27 cellular contexts compared by ENCODE assay signal in the genomic region with DNA sequence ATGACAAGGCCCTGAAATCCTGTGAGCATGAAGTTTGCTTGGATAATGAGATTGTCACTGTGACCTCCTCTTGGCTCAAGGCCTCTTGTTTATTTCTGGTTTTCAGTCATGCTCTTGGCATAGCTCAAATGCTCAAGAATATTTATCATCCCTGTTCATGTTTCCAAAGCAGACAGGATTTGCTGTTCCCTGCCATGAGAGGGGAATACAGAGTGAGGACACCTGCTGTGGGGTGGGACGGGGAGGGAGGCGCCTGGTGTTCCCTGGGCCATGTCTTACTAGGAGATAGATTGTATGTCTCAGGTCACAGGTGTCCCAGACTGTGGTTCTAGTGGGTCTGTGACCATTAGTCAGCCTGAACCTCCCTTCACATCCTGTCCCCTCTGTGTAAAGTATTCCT. TPM values are rescaled to one million over a fixed set of nuclear protein-coding genes. Genes with fewer than 3 reads are reported as not detected.
DNase-seq lines count a peak whose midpoint lies in the region; ATAC-seq and TF ChIP-seq lines count a peak whose summit lies in the region.
"Had no signal": no experiment of that assay in that cellular context is flagged by ENCODE, and none has a peak within 500 bp of the region (broad histone marks: within the 10 kb centered on the region; RNA-seq: fewer than 3 reads in every experiment).

No MANE protein-coding gene starts in this region.

- ATAC-seq in HG03521 (IDR thresholded peaks at IDR 0.05; ENCODE audit: unreplicated experiment) (no peak), GM18873 (IDR thresholded peaks at IDR 0.05; ENCODE audit: low FRiP score, unreplicated experiment) (no peak)
- ATAC-seq: A549, HCT116, T-cell had no signal

- CTCF ChIA-PET in Caco-2 (lab: Charles Lee): interaction anchor here (0.6 kb wide), 1 partner anchor 295 kb away, joined by 3 read pairs; a partner anchor contains a TSS

- no peaks in the 10 kb centered on the region for H3K9me3 Mint-ChIP-seq in Caco-2 (ENCODE audit: unreplicated experiment)
- H3K9me3 Mint-ChIP-seq: activated CD4-positive, alpha-beta memory T cell treated with anti-CD3 and anti-CD28 coated beads for 36 hours; activated naive CD4-positive, alpha-beta T cell treated with anti-CD3 and anti-CD28 coated beads, Interleukin-2, amount 10 ng/mL, durations not matched to agents 7 days and 5 days; T-cell had no signal

- H3K36me3 Mint-ChIP-seq in Caco-2 (ENCODE audit: insufficient read depth, unreplicated experiment): no peaks in the 10 kb centered on the region
- H3K36me3 Mint-ChIP-seq: activated CD4-positive, alpha-beta memory T cell treated with anti-CD3 and anti-CD28 coated beads for 36 hours; activated naive CD4-positive, alpha-beta T cell treated with anti-CD3 and anti-CD28 coated beads, Interleukin-2, amount 10 ng/mL, durations not matched to agents 7 days and 5 days; CD4-positive, CD25-positive, alpha-beta regulatory T cell; T-cell had no signal

- no peak overlapping the region for H3K27ac Mint-ChIP-seq in Caco-2 (ENCODE audit: unreplicated experiment)
- H3K27ac Mint-ChIP-seq: activated CD4-positive, alpha-beta memory T cell treated with anti-CD3 and anti-CD28 coated beads for 36 hours; activated naive CD4-positive, alpha-beta T cell treated with anti-CD3 and anti-CD28 coated beads, Interleukin-2, amount 10 ng/mL, durations not matched to agents 7 days and 5 days; CD4-positive, CD25-positive, alpha-beta regulatory T cell; T-cell had no signal

- H3K4me3 ChIP-seq in fibroblast of villous mesenchyme (ENCODE audit: low read depth, low read length): no peak overlapping the region
- H3K4me3 ChIP-seq in Caco-2 (ENCODE audit: low read depth, low read length): no peak overlapping the region
- H3K4me3 ChIP-seq: A549, ascending aorta, colonic mucosa, prostate gland, vagina had no signal

- intact Hi-C loops in Caco-2 (cut with micrococcal nuclease; ENCODE audit: unreplicated experiment): no loop called here

- no peaks in the 10 kb centered on the region for H3K27me3 ChIP-seq in Caco-2 (replicated peaks; ENCODE audit: control insufficient read depth, insufficient read depth, low read length)
- H3K27me3 ChIP-seq: ascending aorta, colonic mucosa, vagina had no signal

- no peak overlapping the region for H3K4me3 Mint-ChIP-seq in Caco-2 (ENCODE audit: unreplicated experiment)
- H3K4me3 Mint-ChIP-seq: activated CD4-positive, alpha-beta memory T cell treated with anti-CD3 and anti-CD28 coated beads for 36 hours; activated naive CD4-positive, alpha-beta T cell treated with anti-CD3 and anti-CD28 coated beads, Interleukin-2, amount 10 ng/mL, durations not matched to agents 7 days and 5 days; CD4-positive, CD25-positive, alpha-beta regulatory T cell; neural crest cell; T-cell had no signal

- no peaks in the 10 kb centered on the region for H3K36me3 ChIP-seq in Caco-2 (ENCODE audit: control insufficient read depth, insufficient read depth, low read length)
- H3K36me3 ChIP-seq: ascending aorta, colonic mucosa, prostate gland, vagina had no signal

- DNase-seq in AG08396 (ENCODE audit: low spot score): peak; percentile 21
- DNase-seq in NCI-H2029 (lab: John Stamatoyannopoulos, UW): peak; percentile 31
- DNase-seq in fibroblast of villous mesenchyme (ENCODE audit: low read depth): peak; percentile 5
- peak; percentile 97 for DNase-seq in myocyte (ENCODE audit: low read depth)
- no peak for DNase-seq in Caco-2
- DNase-seq in germinal center (ENCODE audit: low spot score): no peak
- DNase-seq: activated CD4-positive, alpha-beta memory T cell treated with anti-CD3 and anti-CD28 coated beads for 36 hours; activated naive CD4-positive, alpha-beta T cell treated with anti-CD3 and anti-CD28 coated beads, Interleukin-2, amount 10 ng/mL, durations not matched to agents 7 days and 5 days; CD4-positive, CD25-positive, alpha-beta regulatory T cell; colonic mucosa; DMS79; hypothalamus; kidney; midbrain; NCI-H1417 treated with DMSO at 0.1 percent for 48 hours; SHP77 treated with DMSO at 0.1 percent for 48 hours; substantia nigra; T-cell had no signal

- POLR2A ChIA-PET in Caco-2 (lab: Charles Lee): no interaction called here

- H3K27me3 Mint-ChIP-seq in Caco-2 (ENCODE audit: insufficient read depth, unreplicated experiment): no peaks in the 10 kb centered on the region
- H3K27me3 Mint-ChIP-seq: activated CD4-positive, alpha-beta memory T cell treated with anti-CD3 and anti-CD28 coated beads for 36 hours; activated naive CD4-positive, alpha-beta T cell treated with anti-CD3 and anti-CD28 coated beads, Interleukin-2, amount 10 ng/mL, durations not matched to agents 7 days and 5 days; CD4-positive, CD25-positive, alpha-beta regulatory T cell had no signal

- H3K4me1 Mint-ChIP-seq in Caco-2 (ENCODE audit: low read depth, unreplicated experiment): no peaks in the 10 kb centered on the region
- H3K4me1 Mint-ChIP-seq: activated naive CD4-positive, alpha-beta T cell treated with anti-CD3 and anti-CD28 coated beads, Interleukin-2, amount 10 ng/mL, durations not matched to agents 7 days and 5 days; CD4-positive, CD25-positive, alpha-beta regulatory T cell; neural crest cell; T-cell had no signal

- TF ChIP-seq CTCF in fibroblast of villous mesenchyme (IDR thresholded peaks at IDR 0.05; ENCODE audit: insufficient read depth, low read depth, low read length) (no peak), Caco-2 (IDR thresholded peaks at IDR 0.05; ENCODE audit: insufficient read depth in 1 of 2, low read depth in 1 of 2, low read length in 1 of 2, severe bottlenecking in 1 of 2, unreplicated experiment in 1 of 2) (no peak)

- no peaks in the 10 kb centered on the region; the same call in 1 of the 2 replicates for H3K9me3 ChIP-seq in Caco-2
- H3K9me3 ChIP-seq: A549, ascending aorta, colonic mucosa, prostate gland, vagina had no signal

- BruUV-seq in Caco-2 (replicated peaks; lab: Mats Ljungman, UMichigan): no TSS peak

- H3K4me1 ChIP-seq in Caco-2: no peaks in the 10 kb centered on the region
- H3K4me1 ChIP-seq: A549, ascending aorta, colonic mucosa, prostate gland, vagina had no signal

RNA-seq across cellular contexts. Expression of a gene that starts 34.9 kb away (rescaled TPM):
- 29.3 and 41.9 TPM in 2 replicates for total RNA-seq in fibroblast of villous mesenchyme
- total RNA-seq in myocyte: 6.9 and 15.1 TPM in 2 replicates
- polyA plus RNA-seq in myocyte (2012): 10.2 TPM
- total RNA-seq in Caco-2 (2022): 25.1 and 28.1 TPM in 2 replicates
- total RNA-seq: OCI-LY7 had no signal
- polyA plus RNA-seq: CD4-positive, CD25-positive, alpha-beta regulatory T cell had no signal

Comparison
In these comparisons a context has a peak if more than half of its experiments do, and no peak if none do; other contexts are left out.
1. DNase-seq: peak in AG08396 (single experiment), NCI-H2029 (single experiment), fibroblast of villous mesenchyme (single experiment) and myocyte (single experiment); none in Caco-2 (0 of 2) and germinal center (single experiment).